ENCODE assay signal across 8 cellular contexts in genomic region chr16:50297301-50298074, GRCh38. TPM values are rescaled to one million over a fixed set of nuclear protein-coding genes. Genes with fewer than 3 reads are reported as not detected.
DNase-seq lines count a peak whose midpoint lies in the region; ATAC-seq, FAIRE-seq and TF ChIP-seq lines count a peak whose summit lies in the region.

No MANE protein-coding gene starts in this region.

- peak overlapping the region; percentile 80 to 81 for H3K27ac Mint-ChIP-seq in natural killer cell

- no peaks in the 10 kb centered on the region for H3K27me3 ChIP-seq in bronchial epithelial cell (ENCODE audit: control insufficient read depth, insufficient read depth, low read length)

- DNase-seq in DMS53 treated with DMSO at 0.1 percent for 48 hours (lab: John Stamatoyannopoulos, UW; ENCODE audit: unreplicated experiment), result peak; percentile 11
- DNase-seq in NCI-H2227 (lab: John Stamatoyannopoulos, UW; ENCODE audit: unreplicated experiment), result peak; percentile 51
- DNase-seq in bronchial epithelial cell (ENCODE audit: low read depth), result no peak
- DNase-seq in natural killer cell, result no peak
- DNase-seq in HuH-7 (ENCODE audit: low spot score), result no peak
- no peak for DNase-seq in caudate nucleus (lab: John Stamatoyannopoulos, UW)
- DNase-seq in activated CD4-positive, alpha-beta T cell treated with anti-CD3 and anti-CD28 coated beads, Interleukin-2, amount 50 U/mL, for 4 hours, result no peak

- no peak overlapping the region for H3K4me3 Mint-ChIP-seq in natural killer cell

- intact Hi-C loops in natural killer cell (cut with micrococcal nuclease), result no loop called here

- TF ChIP-seq CTCF in bronchial epithelial cell (IDR thresholded peaks at IDR 0.05; ENCODE audit: insufficient read depth, low read length, severe bottlenecking) (no peak), natural killer cell (IDR thresholded peaks at IDR 0.05) (no peak)

- no peak overlapping the region for H3K4me3 ChIP-seq in bronchial epithelial cell (ENCODE audit: low read depth, low read length)

- no peaks in the 10 kb centered on the region for H3K36me3 Mint-ChIP-seq in natural killer cell

- peaks cover 19 to 43% of the 10 kb centered on the region in 2 donors for H3K4me1 Mint-ChIP-seq in natural killer cell

- no peak overlapping the region for H3K27ac ChIP-seq in caudate nucleus (ENCODE audit: low read depth, low read length)

- ATAC-seq in natural killer cell, result no peak
- ATAC-seq in HG02970 (IDR thresholded peaks at IDR 0.05; ENCODE audit: low FRiP score, unreplicated experiment), result no peak

- H3K27me3 Mint-ChIP-seq in natural killer cell (ENCODE audit: low read depth in 2 of 2), result no peaks in the 10 kb centered on the region

- peak; percentile 64 for FAIRE-seq in bronchial epithelial cell (lab: Jason Lieb, UNC)

- no peaks in the 10 kb centered on the region for H3K9me3 Mint-ChIP-seq in natural killer cell

- peaks cover 15% of the 10 kb centered on the region for H3K36me3 ChIP-seq in bronchial epithelial cell (ENCODE audit: control insufficient read depth, insufficient read depth, low read length)

RNA-seq across cellular contexts. Expression of gene ADCY7, which starts 31.1 kb away (rescaled TPM):
- total RNA-seq in bronchial epithelial cell, result 29.2 and 61.7 TPM in 2 replicates
- 100 to 1,000 TPM; 479 to 591 (median 512) TPM for total RNA-seq in natural killer cell

Comparison
In these comparisons a context has a peak if more than half of its experiments do, and no peak if none do; other contexts are left out.
1. DNase-seq: peak in DMS53 treated with DMSO at 0.1 percent for 48 hours (single experiment) and NCI-H2227 (single experiment); none in bronchial epithelial cell (single experiment), natural killer cell (single experiment), HuH-7 (single experiment), caudate nucleus (0 of 61) and activated CD4-positive, alpha-beta T cell treated with anti-CD3 and anti-CD28 coated beads, Interleukin-2, amount 50 U/mL, for 4 hours (0 of 2).